ENCODE assay signal across 10 cellular contexts in the genomic region with DNA sequence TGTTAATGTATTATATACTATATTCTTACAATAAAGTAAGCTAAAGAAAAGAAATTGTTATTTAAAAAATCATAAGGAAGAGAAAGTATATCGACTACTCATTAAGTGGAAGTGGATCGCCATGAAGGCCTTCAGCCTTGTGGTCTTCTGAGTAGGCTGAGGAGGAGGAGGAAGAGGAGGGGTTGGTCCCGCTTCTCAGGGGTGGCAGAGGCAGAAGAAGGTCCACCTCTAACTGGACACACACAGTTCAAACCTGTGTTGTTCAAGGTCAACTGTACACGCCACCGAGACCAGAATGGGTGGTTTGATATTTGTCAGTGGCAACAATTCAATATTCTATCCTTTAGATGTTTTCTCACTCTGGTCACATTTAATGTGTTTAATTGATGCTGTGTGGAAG.
DNase-seq lines count a peak whose midpoint lies in the region; ATAC-seq and TF ChIP-seq lines count a peak whose summit lies in the region.
"Had no signal": no experiment of that assay in that cellular context is flagged by ENCODE, and none has a peak within 500 bp of the region (broad histone marks: within the 10 kb centered on the region; RNA-seq: fewer than 3 reads in every experiment).

No MANE protein-coding gene starts in this region.

- H3K27me3 Mint-ChIP-seq in T-helper 2 cell treated with Interferon-gamma antibody and Interleukin-4, amounts not matched to agents 5 μg/mL and 100 μg/mL, for 36 hours (ENCODE audit: low read depth): no peaks in the 10 kb centered on the region
- H3K27me3 Mint-ChIP-seq in central memory CD8-positive, alpha-beta T cell: no peaks in the 10 kb centered on the region

- H3K9ac ChIP-seq in skeletal muscle tissue (ENCODE audit: low read depth in 1 of 3, low read length in 3 of 3): peak overlapping the region; percentile 66 to 86 (median 80)

- H3K36me3 Mint-ChIP-seq in T-helper 2 cell treated with Interferon-gamma antibody and Interleukin-4, amounts not matched to agents 5 μg/mL and 100 μg/mL, for 36 hours (ENCODE audit: low read depth): no peaks in the 10 kb centered on the region
- H3K36me3 Mint-ChIP-seq in central memory CD8-positive, alpha-beta T cell (ENCODE audit: insufficient read depth): peaks cover 3% of the 10 kb centered on the region

- H3K27ac ChIP-seq in skeletal muscle tissue (ENCODE audit: low read depth, low read length) (peak overlapping the region; percentile 55), A673 (ENCODE audit: low read depth, low read length, poor library complexity, severe bottlenecking) (no peak overlapping the region)

- H3K9me3 Mint-ChIP-seq in T-helper 2 cell treated with Interferon-gamma antibody and Interleukin-4, amounts not matched to agents 5 μg/mL and 100 μg/mL, for 36 hours: no peaks in the 10 kb centered on the region
- H3K9me3 Mint-ChIP-seq in central memory CD8-positive, alpha-beta T cell: no peaks in the 10 kb centered on the region
- H3K9me3 Mint-ChIP-seq: activated T-cell treated with anti-CD3 and anti-CD28 coated beads, Interleukin-2, amount 50 U/mL, for 4 hours had no signal

- no peaks in the 10 kb centered on the region for H3K27me3 ChIP-seq in skeletal muscle tissue (ENCODE audit: control insufficient read depth in 3 of 3, insufficient read depth in 3 of 3, low read length in 3 of 3)
- no peaks in the 10 kb centered on the region for H3K27me3 ChIP-seq in A673 (replicated peaks; ENCODE audit: insufficient read depth, low read depth, low read length, poor library complexity)
- H3K27me3 ChIP-seq: thyroid gland had no signal

- H3K4me3 ChIP-seq in skeletal muscle tissue (ENCODE audit: low read length in 3 of 3): no peak overlapping the region
- H3K4me3 ChIP-seq in A673 (ENCODE audit: low read depth, low read length, poor library complexity, severe bottlenecking): no peak overlapping the region

- CTCF ChIA-PET in A673 (lab: Charles Lee): no interaction called here

- H3K9me3 ChIP-seq in skeletal muscle tissue (ENCODE audit: control insufficient read depth in 3 of 3, low read length in 3 of 3) (no peaks in the 10 kb centered on the region), A673 (ENCODE audit: low read depth, low read length, poor library complexity, severe bottlenecking) (no peaks in the 10 kb centered on the region)
- H3K9me3 ChIP-seq: thyroid gland had no signal

- POLR2A ChIA-PET in A673 (lab: Charles Lee; ENCODE audit: low non-redundant PET): no interaction called here

- intact Hi-C loops in A673 (cut with micrococcal nuclease; ENCODE audit: unreplicated experiment): loop anchor here (2.0 to 10.0 kb wide), 5 partner anchors 124 to 670 kb away; a partner anchor contains a TSS

- peak overlapping the region; percentile 56 for H3K4me3 Mint-ChIP-seq in T-helper 2 cell treated with Interferon-gamma antibody and Interleukin-4, amounts not matched to agents 5 μg/mL and 100 μg/mL, for 36 hours
- H3K4me3 Mint-ChIP-seq in central memory CD8-positive, alpha-beta T cell: peak overlapping the region; percentile 48

- H3K36me3 ChIP-seq in skeletal muscle tissue (ENCODE audit: control insufficient read depth in 3 of 3, insufficient read depth in 3 of 3, low read length in 3 of 3) (no peaks in the 10 kb centered on the region), A673 (ENCODE audit: insufficient read depth, low read length, poor library complexity, severe bottlenecking) (no peaks in the 10 kb centered on the region)
- H3K36me3 ChIP-seq: thyroid gland had no signal

- peak; percentile 5 for ATAC-seq in HG03139 (IDR thresholded peaks at IDR 0.05; ENCODE audit: unreplicated experiment)
- no peak for ATAC-seq in central memory CD8-positive, alpha-beta T cell (replicated peaks; ENCODE audit: extremely low read depth, poor library complexity, severe bottlenecking)

- H3K27ac Mint-ChIP-seq in T-helper 2 cell treated with Interferon-gamma antibody and Interleukin-4, amounts not matched to agents 5 μg/mL and 100 μg/mL, for 36 hours: no peak overlapping the region
- H3K27ac Mint-ChIP-seq in central memory CD8-positive, alpha-beta T cell (ENCODE audit: low read depth): no peak overlapping the region

- no peak for TF ChIP-seq CTCF in A673 (conservative IDR thresholded peaks at IDR 0.05; ENCODE audit: low read depth, low read length)

- no TSS peak for BruUV-seq in A673 (replicated peaks; lab: Mats Ljungman, UMichigan)

- peaks cover 19 to 24% (median 20%) of the 10 kb centered on the region in 3 donors for H3K4me1 ChIP-seq in skeletal muscle tissue (ENCODE audit: control insufficient read depth in 3 of 3, insufficient read depth in 3 of 3, low read length in 3 of 3)
- peaks cover 29% of the 10 kb centered on the region for H3K4me1 ChIP-seq in A673 (ENCODE audit: insufficient read depth, low read length, poor library complexity, severe bottlenecking)

- peaks cover 13% of the 10 kb centered on the region for H3K4me1 Mint-ChIP-seq in T-helper 2 cell treated with Interferon-gamma antibody and Interleukin-4, amounts not matched to agents 5 μg/mL and 100 μg/mL, for 36 hours (ENCODE audit: low read depth)
- H3K4me1 Mint-ChIP-seq in central memory CD8-positive, alpha-beta T cell: peaks cover 12% of the 10 kb centered on the region

- DNase-seq in T-helper 2 cell treated with Interferon-gamma antibody and Interleukin-4, amounts not matched to agents 5 μg/mL and 100 μg/mL, for 36 hours (ENCODE audit: low spot score): no peak
- DNase-seq in T-helper 2 cell (no peak), GOT3 (lab: John Stamatoyannopoulos, UW) (no peak), A673 (ENCODE audit: low spot score) (no peak), occipital lobe (lab: John Stamatoyannopoulos, UW) (no peak)
- no peak for DNase-seq in central memory CD8-positive, alpha-beta T cell (ENCODE audit: low spot score in 2 of 2)
